ENCODE assay signal across 8 cellular contexts in genomic region chr9:121213136-121213806, GRCh38. TPM values are rescaled to one million over a fixed set of nuclear protein-coding genes. Genes with fewer than 3 reads are reported as not detected.
A peak's percentile ranks its signal among the peaks of the same experiment; 100 is the strongest.
DNase-seq lines count a peak whose midpoint lies in the region; ATAC-seq and TF ChIP-seq lines count a peak whose summit lies in the region.

No MANE protein-coding gene starts in this region.

- no peaks in the 10 kb centered on the region for H3K9me2 ChIP-seq in MM.1S (replicated peaks; ENCODE audit: insufficient read depth, low read length)

- H3K9me3 ChIP-seq in MM.1S (replicated peaks; ENCODE audit: insufficient read depth, low read length) (no peaks in the 10 kb centered on the region), SJCRH30 (replicated peaks) (no peaks in the 10 kb centered on the region), osteoblast (ENCODE audit: low read depth, low read length) (no peaks in the 10 kb centered on the region)

- H2AFZ ChIP-seq in MM.1S (ENCODE audit: low read length) (peak overlapping the region; percentile 43; the same call in 1 of the 2 replicates), osteoblast (ENCODE audit: low read length) (peak overlapping the region; percentile 91)

- no peak overlapping the region for H3K9ac ChIP-seq in MM.1S (ENCODE audit: low read length)

- H3K4me3 ChIP-seq in MM.1S (ENCODE audit: low read length) (no peak overlapping the region), SJCRH30 (peak overlapping the region; percentile 41), osteoblast (ENCODE audit: insufficient read depth, low read length) (no peak overlapping the region)

- no peak overlapping the region for H3K27ac ChIP-seq in MM.1S (ENCODE audit: low read length)
- peak overlapping the region; percentile 84 for H3K27ac ChIP-seq in SJCRH30
- peak overlapping the region; percentile 70 for H3K27ac ChIP-seq in osteoblast (ENCODE audit: low read depth, low read length)
- peak overlapping the region; percentile 41 for H3K27ac ChIP-seq in substantia nigra (ENCODE audit: low read depth, low read length, poor library complexity, severe bottlenecking)

- H3K36me3 ChIP-seq in MM.1S (replicated peaks; ENCODE audit: insufficient read depth, low read length) = no peaks in the 10 kb centered on the region
- H3K36me3 ChIP-seq in SJCRH30 = no peaks in the 10 kb centered on the region
- H3K36me3 ChIP-seq in osteoblast (ENCODE audit: insufficient read depth, low read length) = no peaks in the 10 kb centered on the region

- H3K27me3 ChIP-seq in MM.1S (replicated peaks; ENCODE audit: insufficient read depth, low read length) = no peaks in the 10 kb centered on the region
- H3K27me3 ChIP-seq in SJCRH30 = no peaks in the 10 kb centered on the region
- H3K27me3 ChIP-seq in osteoblast (ENCODE audit: insufficient read depth, low read length) = no peaks in the 10 kb centered on the region

- peak; percentile 61 for DNase-seq in MM.1S
- DNase-seq in SJCRH30 = peak; percentile 93 to 98
- peak; percentile 43 for DNase-seq in activated gamma-delta T cell treated with anti-CD3 and anti-CD28 coated beads, Interleukin-2, amount 50 U/mL, for 16 hours (ENCODE audit: low read depth)
- peak; percentile 89 for DNase-seq in globus pallidus (ENCODE audit: low spot score)
- DNase-seq in osteoblast (ENCODE audit: insufficient read length, low spot score, missing footprints) = peak; percentile 89
- DNase-seq in substantia nigra (lab: John Stamatoyannopoulos, UW) = peak; percentile 12 to 94 (median 80)

- peak; percentile 98 for TF ChIP-seq CTCF in GM12873 (IDR thresholded peaks at IDR 0.05; ENCODE audit: insufficient read depth, low read depth, low read length, missing control alignments)
- peak; percentile 95 for TF ChIP-seq CTCF in MM.1S (IDR thresholded peaks at IDR 0.05; ENCODE audit: low read length)
- TF ChIP-seq CTCF in osteoblast (IDR thresholded peaks at IDR 0.05; ENCODE audit: extremely low read depth, low read depth, low read length) = peak; percentile 98

- no peak for ATAC-seq in GM19455 (IDR thresholded peaks at IDR 0.05; ENCODE audit: unreplicated experiment)

- peak overlapping the region; percentile 3; the same call in 1 of the 2 replicates for H3K4me2 ChIP-seq in MM.1S (ENCODE audit: low read depth, low read length)
- H3K4me2 ChIP-seq in osteoblast (ENCODE audit: insufficient read depth, low read length) = peak overlapping the region; percentile 67

- H4K20me1 ChIP-seq in MM.1S (ENCODE audit: insufficient read depth, low read length) (no peaks in the 10 kb centered on the region), osteoblast (ENCODE audit: insufficient read depth, low read length) (no peaks in the 10 kb centered on the region)

- no peaks in the 10 kb centered on the region for H3K79me2 ChIP-seq in MM.1S (ENCODE audit: low read length)
- H3K79me2 ChIP-seq in osteoblast (ENCODE audit: insufficient read depth, low read length) = no peaks in the 10 kb centered on the region

- no peaks in the 10 kb centered on the region for H3F3A ChIP-seq in MM.1S (ENCODE audit: insufficient read depth, low read length)

- H3K4me1 ChIP-seq in MM.1S (ENCODE audit: low read length) (0 out of 2 replicates have a peak, but pooled peaks cover under 1% of the 10 kb centered on the region), SJCRH30 (peaks cover 13% of the 10 kb centered on the region), osteoblast (ENCODE audit: insufficient read depth, low read length) (peaks cover 7% of the 10 kb centered on the region)

RNA-seq across cellular contexts. Expression of gene RAB14, which starts 11.6 kb away (rescaled TPM):
- total RNA-seq in SJCRH30 (2014; rRNA removed; shearing (Covaris generic)) = 42.9 and 48.6 TPM in 2 replicates
- total RNA-seq in osteoblast = 30.0 and 30.1 TPM in 2 replicates

RNA-seq across cellular contexts. Expression of gene GSN, which starts 54.7 kb away (rescaled TPM):
- 43.4 and 44.1 TPM in 2 replicates for total RNA-seq in SJCRH30 (2014; rRNA removed; shearing (Covaris generic))
- total RNA-seq in osteoblast = 372 and 405 TPM in 2 replicates

Comparison
In these comparisons a context has a peak if more than half of its experiments do, and no peak if none do; other contexts are left out.
1. DNase-seq: peak in every context shown above with its lines; median percentile 96 in SJCRH30; 89 in globus pallidus; 89 in osteoblast; 80 in substantia nigra; 61 in MM.1S; 43 in activated gamma-delta T cell treated with anti-CD3 and anti-CD28 coated beads, Interleukin-2, amount 50 U/mL, for 16 hours.